ENCODE assay signal across 14 cellular contexts in genomic region chr20:24998121-24998520, GRCh38. TPM values are rescaled to one million over a fixed set of nuclear protein-coding genes. Genes with fewer than 3 reads are reported as not detected.
DNase-seq lines count a peak whose midpoint lies in the region; ATAC-seq and TF ChIP-seq lines count a peak whose summit lies in the region.
"Had no signal": no experiment of that assay in that cellular context is flagged by ENCODE, and none has a peak within 500 bp of the region (broad histone marks: within the 10 kb centered on the region; RNA-seq: fewer than 3 reads in every experiment).

No MANE protein-coding gene starts in this region.

- H3K27ac ChIP-seq in MM.1S (ENCODE audit: low read length): no peak overlapping the region; the same call in 1 of the 2 replicates
- peak overlapping the region; percentile 58 to 78 (median 74) for H3K27ac ChIP-seq in gastrocnemius medialis

- H3K4me1 Mint-ChIP-seq in CD14-positive monocyte: peaks cover 28% of the 10 kb centered on the region
- H3K4me1 Mint-ChIP-seq in HFFc6 (ENCODE audit: low read depth): peaks cover 48% of the 10 kb centered on the region
- H3K4me1 Mint-ChIP-seq in Caco-2 (ENCODE audit: low read depth, unreplicated experiment): peaks cover 19% of the 10 kb centered on the region

- H3K4me2 ChIP-seq in MM.1S (ENCODE audit: low read depth, low read length): peak overlapping the region; percentile 44; the same call in 1 of the 2 replicates

- no peaks in the 10 kb centered on the region for H3F3A ChIP-seq in MM.1S (ENCODE audit: insufficient read depth, low read length)

- intact Hi-C loops in CD14-positive monocyte (cut with micrococcal nuclease): loop anchor here (10.0 kb wide), 5 partner anchors 197 to 627 kb away; partner anchors contain the start of genes ENTPD6 (in 2 of the 2), ABHD12 (in 1 of the 2), GINS1 (in 1 of the 2) and NANP (in 1 of the 2)
- intact Hi-C loops in gastrocnemius medialis (cut with DNase I; ENCODE audit: low total_unique reads): no loop called here
- intact Hi-C loops in Caco-2 (cut with micrococcal nuclease; ENCODE audit: unreplicated experiment): loop anchor here (10.0 kb wide), 1 partner anchor 407 kb away; the partner anchor contains the start of gene GINS1

- BruUV-seq in Caco-2 (replicated peaks; lab: Mats Ljungman, UMichigan): no TSS peak

- no peak overlapping the region for H2AFZ ChIP-seq in MM.1S (ENCODE audit: low read length)

- H3K9me2 ChIP-seq in MM.1S (replicated peaks; ENCODE audit: insufficient read depth, low read length): no peaks in the 10 kb centered on the region

- no peaks in the 10 kb centered on the region for H4K20me1 ChIP-seq in MM.1S (ENCODE audit: insufficient read depth, low read length)

- H3K27me3 ChIP-seq in MM.1S (replicated peaks; ENCODE audit: insufficient read depth, low read length) (no peaks in the 10 kb centered on the region), gastrocnemius medialis (no peaks in the 10 kb centered on the region), Caco-2 (replicated peaks; ENCODE audit: control insufficient read depth, insufficient read depth, low read length) (no peaks in the 10 kb centered on the region)
- H3K27me3 ChIP-seq: BE2C had no signal

- CTCF ChIA-PET in Caco-2 (lab: Charles Lee): interaction anchor here (2.1 kb wide), 1 partner anchor 67 kb away, joined by 9 read pairs; no protein-coding TSS in a partner anchor

- peaks cover 2 to 5% (median 5%) of the 10 kb centered on the region in 3 donors for H3K27me3 Mint-ChIP-seq in CD14-positive monocyte (ENCODE audit: low read depth in 3 of 3)
- peaks cover 20% of the 10 kb centered on the region for H3K27me3 Mint-ChIP-seq in HFFc6 (ENCODE audit: insufficient read depth)
- no peaks in the 10 kb centered on the region for H3K27me3 Mint-ChIP-seq in Caco-2 (ENCODE audit: insufficient read depth, unreplicated experiment)

- H3K9me3 ChIP-seq in MM.1S (replicated peaks; ENCODE audit: insufficient read depth, low read length): no peaks in the 10 kb centered on the region
- no peaks in the 10 kb centered on the region for H3K9me3 ChIP-seq in gastrocnemius medialis
- H3K9me3 ChIP-seq in Caco-2: no peaks in the 10 kb centered on the region
- H3K9me3 ChIP-seq: BE2C had no signal

- ATAC-seq in gastrocnemius medialis: no peak
- ATAC-seq in GM19023 (IDR thresholded peaks at IDR 0.05; ENCODE audit: unreplicated experiment): no peak

- H3K27ac Mint-ChIP-seq in CD14-positive monocyte (no peak overlapping the region), HFFc6 (no peak overlapping the region), Caco-2 (ENCODE audit: unreplicated experiment) (no peak overlapping the region)

- H3K36me3 ChIP-seq in MM.1S (replicated peaks; ENCODE audit: insufficient read depth, low read length) (no peaks in the 10 kb centered on the region), gastrocnemius medialis (no peaks in the 10 kb centered on the region), Caco-2 (ENCODE audit: control insufficient read depth, insufficient read depth, low read length) (no peaks in the 10 kb centered on the region)
- H3K36me3 ChIP-seq: BE2C had no signal

- H3K4me3 Mint-ChIP-seq in CD14-positive monocyte: no peak overlapping the region
- H3K4me3 Mint-ChIP-seq in HFFc6: no peak overlapping the region
- H3K4me3 Mint-ChIP-seq in Caco-2 (ENCODE audit: unreplicated experiment): no peak overlapping the region

- in situ Hi-C loops in gastrocnemius medialis (cut with MboI; ENCODE audit: low sequenced_read_pairs in 4 of 4): loop anchor here (5.0 to 25.0 kb wide), 10 partner anchors 64 to 1361 kb away; partner anchors contain the start of genes ABHD12 (in 3 of the 4), ENTPD6 (in 2 of the 4) and CST3 (in 1 of the 4)

- H3K9ac ChIP-seq in MM.1S (ENCODE audit: low read length): no peak overlapping the region

- no peak for TF ChIP-seq CTCF in CD14-positive monocyte (IDR thresholded peaks at IDR 0.05)
- no peak for TF ChIP-seq CTCF in MM.1S (IDR thresholded peaks at IDR 0.05; ENCODE audit: low read length)
- TF ChIP-seq CTCF in gastrocnemius medialis (IDR thresholded peaks at IDR 0.05 in 4 of 5, conservative IDR thresholded peaks at IDR 0.05 in 1 of 5): no peak
- no peak for TF ChIP-seq CTCF in HFFc6 (IDR thresholded peaks at IDR 0.05)
- no peak for TF ChIP-seq CTCF in Caco-2 (IDR thresholded peaks at IDR 0.05; ENCODE audit: insufficient read depth in 1 of 2, low read depth in 1 of 2, low read length in 1 of 2, severe bottlenecking in 1 of 2, unreplicated experiment in 1 of 2)

- H3K4me3 ChIP-seq in MM.1S (ENCODE audit: low read length): no peak overlapping the region
- no peak overlapping the region for H3K4me3 ChIP-seq in gastrocnemius medialis
- no peak overlapping the region for H3K4me3 ChIP-seq in Caco-2 (ENCODE audit: low read depth, low read length)

- DNase-seq in CD14-positive monocyte (ENCODE audit: low spot score) (peak; percentile 16), MM.1S (no peak), islet precursor cell (peak; percentile 34), gastrocnemius medialis (no peak), HFFc6 (no peak), Caco-2 (no peak)
- DNase-seq: BE2C; CD8-positive, alpha-beta memory T cell; NCI-H1105 treated with DMSO at 0.1 percent for 48 hours; NCI-H187 treated with DMSO at 0.1 percent for 48 hours; NCI-H446 treated with DMSO at 0.1 percent for 48 hours; NCI-H748 treated with DMSO at 0.1 percent for 48 hours had no signal

- H3K36me3 Mint-ChIP-seq in CD14-positive monocyte: peaks cover 8 to 11% of the 10 kb centered on the region in 2 donors
- H3K36me3 Mint-ChIP-seq in HFFc6 (ENCODE audit: low read depth): no peaks in the 10 kb centered on the region
- H3K36me3 Mint-ChIP-seq in Caco-2 (ENCODE audit: insufficient read depth, unreplicated experiment): peaks cover 7% of the 10 kb centered on the region

- H3K79me2 ChIP-seq in MM.1S (ENCODE audit: low read length): no peaks in the 10 kb centered on the region

- no peak for TF ChIP-seq POLR2A in gastrocnemius medialis (IDR thresholded peaks at IDR 0.05)

- POLR2A ChIA-PET in Caco-2 (lab: Charles Lee): no interaction called here

- H3K9me3 Mint-ChIP-seq in CD14-positive monocyte: peaks cover 0 to 3% (median 0%) of the 10 kb centered on the region in 7 donors
- no peaks in the 10 kb centered on the region for H3K9me3 Mint-ChIP-seq in HFFc6
- H3K9me3 Mint-ChIP-seq in Caco-2 (ENCODE audit: unreplicated experiment): peaks cover 7% of the 10 kb centered on the region

- H3K4me1 ChIP-seq in MM.1S (ENCODE audit: low read length): peaks cover 15% of the 10 kb centered on the region; the same call in 1 of the 2 replicates
- H3K4me1 ChIP-seq in gastrocnemius medialis: peaks cover 37 to 40% of the 10 kb centered on the region in 2 donors
- H3K4me1 ChIP-seq in Caco-2: peaks cover 21% of the 10 kb centered on the region
- H3K4me1 ChIP-seq: BE2C had no signal

RNA-seq across cellular contexts. Expression of gene APMAP, which starts 5.6 kb away (rescaled TPM):
- polyA plus RNA-seq in CD14-positive monocyte: 10 to 100 TPM; 73.2 to 74.0 TPM
- 100 to 1,000 TPM in 1 of 4 donors, 10 to 100 TPM in 3; 24.2 to 108 (median 29.3) TPM for total RNA-seq in gastrocnemius medialis
- total RNA-seq in HFFc6 (2021; fragmentation: NEBNext Ultra II Directional; extraction: Animal tissue kit (Norgen Biotek cat#: 25700)): 100 to 1,000 TPM; 119 to 137 (median 129) TPM
- total RNA-seq in Caco-2 (2022): 119 and 138 TPM in 2 replicates

RNA-seq across cellular contexts. Expression of gene CST7, which starts 49.1 kb away (rescaled TPM):
- polyA plus RNA-seq in CD14-positive monocyte: 1 to 10 TPM; 1.8 to 3.2 TPM
- total RNA-seq in gastrocnemius medialis: 1 to 10 TPM in 2 of 4 donors, under 1 TPM in 1, not detected in 1; 0.91 to 1.9 (median 1.0) TPM
- total RNA-seq in HFFc6 (2021; fragmentation: NEBNext Ultra II Directional; extraction: Animal tissue kit (Norgen Biotek cat#: 25700)): not detected
- total RNA-seq in Caco-2 (2022): not detected in 2 replicates
- polyA plus RNA-seq: AG04450 had no signal

RNA-seq across cellular contexts. Expression of gene ACSS1, which starts 59.8 kb away (rescaled TPM):
- 10 to 100 TPM; 27.6 to 32.0 TPM for polyA plus RNA-seq in CD14-positive monocyte
- total RNA-seq in gastrocnemius medialis: 10 to 100 TPM; 11.4 to 84.6 (median 11.8) TPM
- 1 to 10 TPM in 5 of 6 experiments, under 1 TPM in 1; 0.80 to 1.4 (median 1.2) TPM for total RNA-seq in HFFc6 (2021; fragmentation: NEBNext Ultra II Directional; extraction: Animal tissue kit (Norgen Biotek cat#: 25700))
- 81.9 and 113 TPM in 2 replicates for total RNA-seq in Caco-2 (2022)

Comparison
In these comparisons a context has a peak if more than half of its experiments do, and no peak if none do; other contexts are left out.
1. DNase-seq: peak in CD14-positive monocyte (single experiment) and islet precursor cell (single experiment); none in MM.1S (single experiment), gastrocnemius medialis (0 of 2), HFFc6 (single experiment) and Caco-2 (0 of 2).
2. RNA of gene ACSS1, which starts 59.8 kb away (total RNA-seq): 81.9 to 113 TPM in Caco-2 and 11.4 to 84.6 TPM in gastrocnemius medialis; 0.80 to 1.4 TPM in HFFc6; every median in the first group is over 4 times any median in the second.